1 cellular context compared by ENCODE assay signal in the genomic region with DNA sequence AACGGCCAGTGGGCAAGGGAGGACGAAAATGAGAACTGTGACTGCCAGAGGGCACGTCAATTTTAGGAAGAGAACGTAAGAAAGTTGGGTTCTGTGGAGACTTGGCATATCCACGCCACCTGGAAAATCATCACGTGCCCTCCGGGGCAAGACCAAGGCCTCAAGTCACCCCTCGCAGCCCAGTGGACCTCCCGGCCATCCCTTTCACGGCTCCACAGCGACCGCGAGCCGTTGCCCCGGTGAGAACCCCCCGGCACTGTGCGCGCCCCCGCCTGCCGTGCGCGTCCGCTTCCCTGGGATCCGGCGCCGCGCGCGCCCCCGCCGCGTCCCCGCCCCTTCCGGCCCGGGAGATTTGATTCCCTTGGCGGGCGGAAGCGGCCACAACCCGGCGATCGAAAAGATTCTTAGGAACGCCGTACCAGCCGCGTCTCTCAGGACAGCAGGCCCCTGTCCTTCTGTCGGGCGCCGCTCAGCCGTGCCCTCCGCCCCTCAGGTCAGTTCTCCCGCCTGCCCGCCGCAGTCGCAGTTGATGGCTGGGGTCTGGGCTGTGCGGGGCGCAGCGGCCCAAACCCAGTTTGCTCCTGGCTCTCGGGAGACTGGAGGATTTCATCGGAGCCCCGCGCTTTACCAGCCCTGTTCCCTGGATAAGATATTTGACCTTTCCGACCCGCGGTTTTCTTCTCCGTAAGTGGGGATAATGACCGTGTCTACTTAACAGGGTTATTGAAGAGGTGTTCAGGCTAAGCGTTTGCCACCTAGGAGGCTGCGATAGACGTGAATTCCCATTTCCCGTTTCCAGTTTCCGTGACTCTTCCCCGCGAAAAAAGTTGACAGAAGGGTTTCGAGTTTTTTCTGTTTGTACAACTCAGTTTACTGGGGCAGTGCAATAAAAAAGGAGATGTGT.
TF ChIP-seq lines count a peak whose summit lies in the region.

A gene (plus strand): TSS at position 381 of the 904 bp plus-strand sequence. CDS start 8,787 bp downstream, outside the sequence.

TF ChIP-seq in HepG2, 621 proteins besides CTCF, POLR2A, EP300 and RAD21 (continued from another document and continues in another):
- TF ChIP-seq, protein P1, sequence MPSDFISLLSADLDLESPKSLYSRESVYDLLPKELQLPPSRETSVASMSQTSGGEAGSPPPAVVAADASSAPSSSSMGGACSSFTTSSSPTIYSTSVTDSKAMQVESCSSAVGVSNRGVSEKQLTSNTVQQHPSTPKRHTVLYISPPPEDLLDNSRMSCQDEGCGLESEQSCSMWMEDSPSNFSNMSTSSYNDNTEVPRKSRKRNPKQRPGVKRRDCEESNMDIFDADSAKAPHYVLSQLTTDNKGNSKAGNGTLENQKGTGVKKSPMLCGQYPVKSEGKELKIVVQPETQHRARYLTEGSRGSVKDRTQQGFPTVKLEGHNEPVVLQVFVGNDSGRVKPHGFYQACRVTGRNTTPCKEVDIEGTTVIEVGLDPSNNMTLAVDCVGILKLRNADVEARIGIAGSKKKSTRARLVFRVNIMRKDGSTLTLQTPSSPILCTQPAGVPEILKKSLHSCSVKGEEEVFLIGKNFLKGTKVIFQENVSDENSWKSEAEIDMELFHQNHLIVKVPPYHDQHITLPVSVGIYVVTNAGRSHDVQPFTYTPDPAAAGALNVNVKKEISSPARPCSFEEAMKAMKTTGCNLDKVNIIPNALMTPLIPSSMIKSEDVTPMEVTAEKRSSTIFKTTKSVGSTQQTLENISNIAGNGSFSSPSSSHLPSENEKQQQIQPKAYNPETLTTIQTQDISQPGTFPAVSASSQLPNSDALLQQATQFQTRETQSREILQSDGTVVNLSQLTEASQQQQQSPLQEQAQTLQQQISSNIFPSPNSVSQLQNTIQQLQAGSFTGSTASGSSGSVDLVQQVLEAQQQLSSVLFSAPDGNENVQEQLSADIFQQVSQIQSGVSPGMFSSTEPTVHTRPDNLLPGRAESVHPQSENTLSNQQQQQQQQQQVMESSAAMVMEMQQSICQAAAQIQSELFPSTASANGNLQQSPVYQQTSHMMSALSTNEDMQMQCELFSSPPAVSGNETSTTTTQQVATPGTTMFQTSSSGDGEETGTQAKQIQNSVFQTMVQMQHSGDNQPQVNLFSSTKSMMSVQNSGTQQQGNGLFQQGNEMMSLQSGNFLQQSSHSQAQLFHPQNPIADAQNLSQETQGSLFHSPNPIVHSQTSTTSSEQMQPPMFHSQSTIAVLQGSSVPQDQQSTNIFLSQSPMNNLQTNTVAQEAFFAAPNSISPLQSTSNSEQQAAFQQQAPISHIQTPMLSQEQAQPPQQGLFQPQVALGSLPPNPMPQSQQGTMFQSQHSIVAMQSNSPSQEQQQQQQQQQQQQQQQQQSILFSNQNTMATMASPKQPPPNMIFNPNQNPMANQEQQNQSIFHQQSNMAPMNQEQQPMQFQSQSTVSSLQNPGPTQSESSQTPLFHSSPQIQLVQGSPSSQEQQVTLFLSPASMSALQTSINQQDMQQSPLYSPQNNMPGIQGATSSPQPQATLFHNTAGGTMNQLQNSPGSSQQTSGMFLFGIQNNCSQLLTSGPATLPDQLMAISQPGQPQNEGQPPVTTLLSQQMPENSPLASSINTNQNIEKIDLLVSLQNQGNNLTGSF (CRISPR knock-in tag; IDR thresholded peaks at IDR 0.05) = no peak; the same call in none of the 2 replicates
- TF ChIP-seq HMG20B (CRISPR knock-in tag; conservative IDR thresholded peaks at IDR 0.05) = no peak
- TF ChIP-seq POGZ (CRISPR knock-in tag; IDR thresholded peaks at IDR 0.05) = peak; percentile 69; the same call in 1 of the 2 replicates
- TF ChIP-seq RXRA (CRISPR knock-in tag; IDR thresholded peaks at IDR 0.05) = peak; percentile 59
- TF ChIP-seq ZNF484 (CRISPR knock-in tag; IDR thresholded peaks at IDR 0.05; ENCODE audit: borderline replicate concordance, low read depth) = no peak
- TF ChIP-seq GATA4 (IDR thresholded peaks at IDR 0.05; ENCODE audit: borderline replicate concordance, low read depth) = peak; percentile 73; the same call in 1 of the 2 replicates
- TF ChIP-seq, protein P2, sequence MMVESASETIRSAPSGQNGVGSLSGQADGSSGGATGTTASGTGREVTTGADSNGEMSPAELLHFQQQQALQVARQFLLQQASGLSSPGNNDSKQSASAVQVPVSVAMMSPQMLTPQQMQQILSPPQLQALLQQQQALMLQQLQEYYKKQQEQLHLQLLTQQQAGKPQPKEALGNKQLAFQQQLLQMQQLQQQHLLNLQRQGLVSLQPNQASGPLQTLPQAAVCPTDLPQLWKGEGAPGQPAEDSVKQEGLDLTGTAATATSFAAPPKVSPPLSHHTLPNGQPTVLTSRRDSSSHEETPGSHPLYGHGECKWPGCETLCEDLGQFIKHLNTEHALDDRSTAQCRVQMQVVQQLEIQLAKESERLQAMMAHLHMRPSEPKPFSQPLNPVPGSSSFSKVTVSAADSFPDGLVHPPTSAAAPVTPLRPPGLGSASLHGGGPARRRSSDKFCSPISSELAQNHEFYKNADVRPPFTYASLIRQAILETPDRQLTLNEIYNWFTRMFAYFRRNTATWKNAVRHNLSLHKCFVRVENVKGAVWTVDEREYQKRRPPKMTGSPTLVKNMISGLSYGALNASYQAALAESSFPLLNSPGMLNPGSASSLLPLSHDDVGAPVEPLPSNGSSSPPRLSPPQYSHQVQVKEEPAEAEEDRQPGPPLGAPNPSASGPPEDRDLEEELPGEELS (CRISPR knock-in tag; IDR thresholded peaks at IDR 0.05) = 0 out of 2 replicates have a peak, but pooled peaks have one; percentile 12
- TF ChIP-seq ZNF121 (CRISPR knock-in tag; IDR thresholded peaks at IDR 0.05) = no peak; the same call in 1 of the 2 replicates
- TF ChIP-seq HNRNPL (IDR thresholded peaks at IDR 0.05; ENCODE audit: low read depth, low read length) = no peak
- TF ChIP-seq, protein P3, sequence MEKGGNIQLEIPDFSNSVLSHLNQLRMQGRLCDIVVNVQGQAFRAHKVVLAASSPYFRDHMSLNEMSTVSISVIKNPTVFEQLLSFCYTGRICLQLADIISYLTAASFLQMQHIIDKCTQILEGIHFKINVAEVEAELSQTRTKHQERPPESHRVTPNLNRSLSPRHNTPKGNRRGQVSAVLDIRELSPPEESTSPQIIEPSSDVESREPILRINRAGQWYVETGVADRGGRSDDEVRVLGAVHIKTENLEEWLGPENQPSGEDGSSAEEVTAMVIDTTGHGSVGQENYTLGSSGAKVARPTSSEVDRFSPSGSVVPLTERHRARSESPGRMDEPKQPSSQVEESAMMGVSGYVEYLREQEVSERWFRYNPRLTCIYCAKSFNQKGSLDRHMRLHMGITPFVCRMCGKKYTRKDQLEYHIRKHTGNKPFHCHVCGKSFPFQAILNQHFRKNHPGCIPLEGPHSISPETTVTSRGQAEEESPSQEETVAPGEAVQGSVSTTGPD (CRISPR knock-in tag; IDR thresholded peaks at IDR 0.05) = no peak
- TF ChIP-seq, protein P4, sequence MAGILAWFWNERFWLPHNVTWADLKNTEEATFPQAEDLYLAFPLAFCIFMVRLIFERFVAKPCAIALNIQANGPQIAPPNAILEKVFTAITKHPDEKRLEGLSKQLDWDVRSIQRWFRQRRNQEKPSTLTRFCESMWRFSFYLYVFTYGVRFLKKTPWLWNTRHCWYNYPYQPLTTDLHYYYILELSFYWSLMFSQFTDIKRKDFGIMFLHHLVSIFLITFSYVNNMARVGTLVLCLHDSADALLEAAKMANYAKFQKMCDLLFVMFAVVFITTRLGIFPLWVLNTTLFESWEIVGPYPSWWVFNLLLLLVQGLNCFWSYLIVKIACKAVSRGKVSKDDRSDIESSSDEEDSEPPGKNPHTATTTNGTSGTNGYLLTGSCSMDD (CRISPR knock-in tag; IDR thresholded peaks at IDR 0.05) = no peak
- no peak for TF ChIP-seq SRSF1 (optimal IDR thresholded peaks at IDR 0.05; ENCODE audit: low read depth, low read length)
- TF ChIP-seq ZNF354B (CRISPR knock-in tag; IDR thresholded peaks at IDR 0.05) = no peak
- no peak for TF ChIP-seq FOXM1 (CRISPR knock-in tag; IDR thresholded peaks at IDR 0.05)
- no peak for TF ChIP-seq NCOR1 (IDR thresholded peaks at IDR 0.05; ENCODE audit: borderline replicate concordance, low read length)
- TF ChIP-seq HNRNPLL (IDR thresholded peaks at IDR 0.05; ENCODE audit: low read depth, low read length, poor library complexity, severe bottlenecking) = peak; percentile 83
- TF ChIP-seq MATR3 (CRISPR knock-in tag; IDR thresholded peaks at IDR 0.05) = no peak
- no peak for TF ChIP-seq SMC3 (IDR thresholded peaks at IDR 0.05; ENCODE audit: low read length)
- no peak for TF ChIP-seq ZKSCAN5 (CRISPR knock-in tag; IDR thresholded peaks at IDR 0.05)
- no peak for TF ChIP-seq ZNF773 (CRISPR knock-in tag; IDR thresholded peaks at IDR 0.05; ENCODE audit: borderline replicate concordance)
- TF ChIP-seq, protein P5, sequence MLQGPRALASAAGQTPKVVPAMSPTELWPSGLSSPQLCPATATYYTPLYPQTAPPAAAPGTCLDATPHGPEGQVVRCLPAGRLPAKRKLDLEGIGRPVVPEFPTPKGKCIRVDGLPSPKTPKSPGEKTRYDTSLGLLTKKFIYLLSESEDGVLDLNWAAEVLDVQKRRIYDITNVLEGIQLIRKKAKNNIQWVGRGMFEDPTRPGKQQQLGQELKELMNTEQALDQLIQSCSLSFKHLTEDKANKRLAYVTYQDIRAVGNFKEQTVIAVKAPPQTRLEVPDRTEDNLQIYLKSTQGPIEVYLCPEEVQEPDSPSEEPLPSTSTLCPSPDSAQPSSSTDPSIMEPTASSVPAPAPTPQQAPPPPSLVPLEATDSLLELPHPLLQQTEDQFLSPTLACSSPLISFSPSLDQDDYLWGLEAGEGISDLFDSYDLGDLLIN (CRISPR knock-in tag; IDR thresholded peaks at IDR 0.05; ENCODE audit: borderline replicate concordance) = peak; percentile 85; the same call in 1 of the 2 replicates
- TF ChIP-seq ZNF569 (CRISPR knock-in tag; IDR thresholded peaks at IDR 0.05; ENCODE audit: borderline replicate concordance) = no peak
- no peak for TF ChIP-seq TBP (CRISPR knock-in tag; IDR thresholded peaks at IDR 0.05)
- TF ChIP-seq, protein P6, sequence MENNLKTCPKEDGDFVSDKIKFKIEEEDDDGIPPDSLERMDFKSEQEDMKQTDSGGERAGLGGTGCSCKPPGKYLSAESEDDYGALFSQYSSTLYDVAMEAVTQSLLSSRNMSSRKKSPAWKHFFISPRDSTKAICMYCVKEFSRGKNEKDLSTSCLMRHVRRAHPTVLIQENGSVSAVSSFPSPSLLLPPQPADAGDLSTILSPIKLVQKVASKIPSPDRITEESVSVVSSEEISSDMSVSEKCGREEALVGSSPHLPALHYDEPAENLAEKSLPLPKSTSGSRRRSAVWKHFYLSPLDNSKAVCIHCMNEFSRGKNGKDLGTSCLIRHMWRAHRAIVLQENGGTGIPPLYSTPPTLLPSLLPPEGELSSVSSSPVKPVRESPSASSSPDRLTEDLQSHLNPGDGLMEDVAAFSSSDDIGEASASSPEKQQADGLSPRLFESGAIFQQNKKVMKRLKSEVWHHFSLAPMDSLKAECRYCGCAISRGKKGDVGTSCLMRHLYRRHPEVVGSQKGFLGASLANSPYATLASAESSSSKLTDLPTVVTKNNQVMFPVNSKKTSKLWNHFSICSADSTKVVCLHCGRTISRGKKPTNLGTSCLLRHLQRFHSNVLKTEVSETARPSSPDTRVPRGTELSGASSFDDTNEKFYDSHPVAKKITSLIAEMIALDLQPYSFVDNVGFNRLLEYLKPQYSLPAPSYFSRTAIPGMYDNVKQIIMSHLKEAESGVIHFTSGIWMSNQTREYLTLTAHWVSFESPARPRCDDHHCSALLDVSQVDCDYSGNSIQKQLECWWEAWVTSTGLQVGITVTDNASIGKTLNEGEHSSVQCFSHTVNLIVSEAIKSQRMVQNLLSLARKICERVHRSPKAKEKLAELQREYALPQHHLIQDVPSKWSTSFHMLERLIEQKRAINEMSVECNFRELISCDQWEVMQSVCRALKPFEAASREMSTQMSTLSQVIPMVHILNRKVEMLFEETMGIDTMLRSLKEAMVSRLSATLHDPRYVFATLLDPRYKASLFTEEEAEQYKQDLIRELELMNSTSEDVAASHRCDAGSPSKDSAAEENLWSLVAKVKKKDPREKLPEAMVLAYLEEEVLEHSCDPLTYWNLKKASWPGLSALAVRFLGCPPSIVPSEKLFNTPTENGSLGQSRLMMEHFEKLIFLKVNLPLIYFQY (CRISPR knock-in tag; IDR thresholded peaks at IDR 0.05; ENCODE audit: borderline replicate concordance) = peak; percentile 23; the same call in 1 of the 2 replicates
- TF ChIP-seq, protein P7, sequence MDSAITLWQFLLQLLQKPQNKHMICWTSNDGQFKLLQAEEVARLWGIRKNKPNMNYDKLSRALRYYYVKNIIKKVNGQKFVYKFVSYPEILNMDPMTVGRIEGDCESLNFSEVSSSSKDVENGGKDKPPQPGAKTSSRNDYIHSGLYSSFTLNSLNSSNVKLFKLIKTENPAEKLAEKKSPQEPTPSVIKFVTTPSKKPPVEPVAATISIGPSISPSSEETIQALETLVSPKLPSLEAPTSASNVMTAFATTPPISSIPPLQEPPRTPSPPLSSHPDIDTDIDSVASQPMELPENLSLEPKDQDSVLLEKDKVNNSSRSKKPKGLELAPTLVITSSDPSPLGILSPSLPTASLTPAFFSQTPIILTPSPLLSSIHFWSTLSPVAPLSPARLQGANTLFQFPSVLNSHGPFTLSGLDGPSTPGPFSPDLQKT (CRISPR knock-in tag; IDR thresholded peaks at IDR 0.05; ENCODE audit: borderline replicate concordance) = no peak
- TF ChIP-seq ZNF577 (CRISPR knock-in tag; IDR thresholded peaks at IDR 0.05; ENCODE audit: borderline replicate concordance, low read depth) = no peak
- TF ChIP-seq ZNF331 (CRISPR knock-in tag; IDR thresholded peaks at IDR 0.05) = no peak; the same call in 1 of the 2 replicates
- TF ChIP-seq, protein P8, sequence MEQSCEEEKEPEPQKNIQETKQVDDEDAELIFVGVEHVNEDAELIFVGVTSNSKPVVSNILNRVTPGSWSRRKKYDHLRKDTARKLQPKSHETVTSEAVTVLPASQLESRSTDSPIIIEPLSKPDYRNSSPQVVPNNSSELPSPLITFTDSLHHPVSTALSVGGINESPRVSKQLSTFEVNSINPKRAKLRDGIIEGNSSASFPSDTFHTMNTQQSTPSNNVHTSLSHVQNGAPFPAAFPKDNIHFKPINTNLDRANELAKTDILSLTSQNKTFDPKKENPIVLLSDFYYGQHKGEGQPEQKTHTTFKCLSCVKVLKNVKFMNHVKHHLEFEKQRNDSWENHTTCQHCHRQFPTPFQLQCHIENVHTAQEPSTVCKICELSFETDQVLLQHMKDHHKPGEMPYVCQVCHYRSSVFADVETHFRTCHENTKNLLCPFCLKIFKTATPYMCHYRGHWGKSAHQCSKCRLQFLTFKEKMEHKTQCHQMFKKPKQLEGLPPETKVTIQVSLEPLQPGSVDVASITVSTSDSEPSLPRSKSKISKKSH (CRISPR knock-in tag; IDR thresholded peaks at IDR 0.05; ENCODE audit: borderline replicate concordance) = peak; percentile 14; the same call in 1 of the 2 replicates
- TF ChIP-seq, protein P9, sequence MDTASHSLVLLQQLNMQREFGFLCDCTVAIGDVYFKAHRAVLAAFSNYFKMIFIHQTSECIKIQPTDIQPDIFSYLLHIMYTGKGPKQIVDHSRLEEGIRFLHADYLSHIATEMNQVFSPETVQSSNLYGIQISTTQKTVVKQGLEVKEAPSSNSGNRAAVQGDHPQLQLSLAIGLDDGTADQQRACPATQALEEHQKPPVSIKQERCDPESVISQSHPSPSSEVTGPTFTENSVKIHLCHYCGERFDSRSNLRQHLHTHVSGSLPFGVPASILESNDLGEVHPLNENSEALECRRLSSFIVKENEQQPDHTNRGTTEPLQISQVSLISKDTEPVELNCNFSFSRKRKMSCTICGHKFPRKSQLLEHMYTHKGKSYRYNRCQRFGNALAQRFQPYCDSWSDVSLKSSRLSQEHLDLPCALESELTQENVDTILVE (CRISPR knock-in tag; IDR thresholded peaks at IDR 0.05) = peak; percentile 45; the same call in 1 of the 2 replicates
- TF ChIP-seq TGIF2 (CRISPR knock-in tag; IDR thresholded peaks at IDR 0.05) = no peak
- TF ChIP-seq IKZF1 (IDR thresholded peaks at IDR 0.05) = no peak
- peak; percentile 92 for TF ChIP-seq ZFY (CRISPR knock-in tag; IDR thresholded peaks at IDR 0.05)
- TF ChIP-seq NBN (conservative IDR thresholded peaks at IDR 0.05) = no peak
- TF ChIP-seq HCFC1 (IDR thresholded peaks at IDR 0.05; ENCODE audit: low read depth, low read length) = peak; percentile 36; the same call in 1 of the 2 replicates
